2 cellular contexts compared by ENCODE assay signal in genomic region chr2:224584111-224584764, GRCh38.
TF ChIP-seq lines count a peak whose summit lies in the region.

No MANE protein-coding gene starts in this region.

TF ChIP-seq in IMR-90, 13 proteins besides CTCF, POLR2A, EP300 and RAD21:
- TF ChIP-seq MAZ (IDR thresholded peaks at IDR 0.05; ENCODE audit: borderline replicate concordance, low read depth, low read length) = no peak
- TF ChIP-seq MXI1 (IDR thresholded peaks at IDR 0.05; ENCODE audit: borderline replicate concordance, low read depth, low read length) = peak; percentile 71; the same call in 1 of the 2 replicates

TF ChIP-seq in endothelial cell of umbilical vein, 7 proteins besides CTCF, POLR2A, EP300 and RAD21:
- TF ChIP-seq FOS (IDR thresholded peaks at IDR 0.05; ENCODE audit: borderline replicate concordance, insufficient read depth, low read length) (no peak), JUN (IDR thresholded peaks at IDR 0.05; ENCODE audit: borderline replicate concordance, insufficient read depth, insufficient read length, low read depth) (no peak), POLR2AphosphoS5 (IDR thresholded peaks at IDR 0.05; ENCODE audit: insufficient read depth, low read depth, low read length) (no peak)
